Comparison of ENCODE assay signal across 14 cellular contexts in the genomic region with DNA sequence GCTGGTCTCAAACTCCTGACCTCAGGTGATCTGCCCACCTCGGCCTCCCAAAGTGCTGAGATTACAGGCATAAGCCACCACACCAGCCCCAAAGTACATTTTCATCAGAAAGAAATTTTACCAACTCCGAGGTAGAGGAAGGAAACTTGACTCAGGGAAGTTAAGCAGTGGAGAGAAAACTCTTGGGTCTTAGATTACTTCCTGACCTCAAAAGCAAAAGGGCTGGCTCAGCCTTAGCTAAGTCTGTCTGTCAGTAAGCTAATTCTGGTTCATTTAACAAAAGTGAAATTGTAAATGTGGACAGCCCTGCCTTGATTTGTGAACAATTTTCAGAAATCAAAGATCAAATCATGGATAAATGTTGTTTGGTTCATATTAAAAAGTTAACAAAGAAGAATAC. TPM values are rescaled to one million over a fixed set of nuclear protein-coding genes. Genes with fewer than 3 reads are reported as not detected.
DNase-seq lines count a peak whose midpoint lies in the region; ATAC-seq and TF ChIP-seq lines count a peak whose summit lies in the region.
"Had no signal": no experiment of that assay in that cellular context is flagged by ENCODE, and none has a peak within 500 bp of the region (broad histone marks: within the 10 kb centered on the region; RNA-seq: fewer than 3 reads in every experiment).

No MANE protein-coding gene starts in this region.

- H3K4me1 Mint-ChIP-seq in CD4-positive, alpha-beta T cell (ENCODE audit: low read depth), result peaks cover 18% of the 10 kb centered on the region
- peaks cover 6% of the 10 kb centered on the region for H3K4me1 Mint-ChIP-seq in dendritic cell treated with granulocyte-macrophage colony-stimulating factor and Interleukin-4, amounts not matched to agents 40 ng/mL and 50 ng/mL, for 4 days (ENCODE audit: low read depth)

- CTCF ChIA-PET in CD4-positive, alpha-beta T cell (lab: Charles Lee), result no interaction called here

- H3K27ac Mint-ChIP-seq in CD4-positive, alpha-beta T cell, result peak overlapping the region; percentile 53
- H3K27ac Mint-ChIP-seq in dendritic cell treated with granulocyte-macrophage colony-stimulating factor and Interleukin-4, amounts not matched to agents 40 ng/mL and 50 ng/mL, for 4 days, result peak overlapping the region; percentile 66
- H3K27ac Mint-ChIP-seq: B cell had no signal

- H3K27me3 Mint-ChIP-seq in CD4-positive, alpha-beta T cell, result no peaks in the 10 kb centered on the region
- H3K27me3 Mint-ChIP-seq in dendritic cell treated with granulocyte-macrophage colony-stimulating factor and Interleukin-4, amounts not matched to agents 40 ng/mL and 50 ng/mL, for 4 days, result no peaks in the 10 kb centered on the region
- H3K27me3 Mint-ChIP-seq: B cell had no signal

- TF ChIP-seq CTCF in CD4-positive, alpha-beta T cell (IDR thresholded peaks at IDR 0.05), result no peak

- H3K27me3 ChIP-seq in CD4-positive, alpha-beta T cell (ENCODE audit: control insufficient read depth, insufficient read depth, low read length), result no peaks in the 10 kb centered on the region

- no peak overlapping the region for H3K4me3 Mint-ChIP-seq in CD4-positive, alpha-beta T cell
- no peak overlapping the region for H3K4me3 Mint-ChIP-seq in dendritic cell treated with granulocyte-macrophage colony-stimulating factor and Interleukin-4, amounts not matched to agents 40 ng/mL and 50 ng/mL, for 4 days
- H3K4me3 Mint-ChIP-seq: B cell, H9 had no signal

- ATAC-seq in CD4-positive, alpha-beta T cell (ENCODE audit: poor library complexity), result no peak

- no peak overlapping the region for H3K27ac ChIP-seq in CD4-positive, alpha-beta T cell (ENCODE audit: low read depth, low read length)

- POLR2A ChIA-PET in CD4-positive, alpha-beta T cell (lab: Charles Lee), result interaction anchor here (0.9 kb wide), 1 partner anchor 118 kb away, joined by 4 read pairs; the partner anchor contains the start of gene ABCA5

- intact Hi-C loops in CD4-positive, alpha-beta T cell (cut with DNase I, micrococcal nuclease), result no loop called here
- intact Hi-C loops in dendritic cell treated with granulocyte-macrophage colony-stimulating factor and Interleukin-4, amounts not matched to agents 40 ng/mL and 50 ng/mL, for 4 days (cut with micrococcal nuclease), result no loop called here

- peaks cover 9% of the 10 kb centered on the region for H3K9me3 ChIP-seq in CD4-positive, alpha-beta T cell (ENCODE audit: control insufficient read depth, low read length)

- peaks cover 24% of the 10 kb centered on the region for H3K36me3 Mint-ChIP-seq in CD4-positive, alpha-beta T cell (ENCODE audit: low read depth)
- H3K36me3 Mint-ChIP-seq in dendritic cell treated with granulocyte-macrophage colony-stimulating factor and Interleukin-4, amounts not matched to agents 40 ng/mL and 50 ng/mL, for 4 days (ENCODE audit: low read depth), result peaks cover 5% of the 10 kb centered on the region

- no peak for DNase-seq in CD4-positive, alpha-beta T cell
- DNase-seq in MV-4-11 (lab: John Stamatoyannopoulos, UW), result peak; percentile 3
- DNase-seq in pulmonary artery endothelial cell (ENCODE audit: low read depth, low spot score), result peak; percentile 20
- no peak for DNase-seq in NCI-H1105 treated with DMSO at 0.1 percent for 48 hours (lab: John Stamatoyannopoulos, UW)
- no peak for DNase-seq in DMS 273 treated with DMSO at 0.1 percent for 48 hours (lab: John Stamatoyannopoulos, UW)
- no peak for DNase-seq in NCI-H510A treated with DMSO at 0.1 percent for 48 hours (lab: John Stamatoyannopoulos, UW)
- DNase-seq: DMS153, H9, NCI-H1048, NCI-H1694, NCI-H446, NCI-H748 treated with DMSO at 0.1 percent for 48 hours had no signal

- peaks cover 7% of the 10 kb centered on the region for H3K9me3 Mint-ChIP-seq in CD4-positive, alpha-beta T cell
- no peaks in the 10 kb centered on the region for H3K9me3 Mint-ChIP-seq in dendritic cell treated with granulocyte-macrophage colony-stimulating factor and Interleukin-4, amounts not matched to agents 40 ng/mL and 50 ng/mL, for 4 days

RNA-seq across cellular contexts. Expression of gene MAP2K6, which starts 30.6 kb away (rescaled TPM):
- total RNA-seq in CD4-positive, alpha-beta T cell, result 10 to 100 TPM; 14.0 to 14.6 TPM
- total RNA-seq in pulmonary artery endothelial cell, result 2.0 and 5.2 TPM in 2 replicates

Comparison
In these comparisons a context has a peak if more than half of its experiments do, and no peak if none do; other contexts are left out.
1. DNase-seq: peak in MV-4-11 (single experiment) and pulmonary artery endothelial cell (single experiment); none in CD4-positive, alpha-beta T cell (0 of 10), NCI-H1105 treated with DMSO at 0.1 percent for 48 hours (single experiment), DMS 273 treated with DMSO at 0.1 percent for 48 hours (single experiment) and NCI-H510A treated with DMSO at 0.1 percent for 48 hours (single experiment).